In the genomic region with DNA sequence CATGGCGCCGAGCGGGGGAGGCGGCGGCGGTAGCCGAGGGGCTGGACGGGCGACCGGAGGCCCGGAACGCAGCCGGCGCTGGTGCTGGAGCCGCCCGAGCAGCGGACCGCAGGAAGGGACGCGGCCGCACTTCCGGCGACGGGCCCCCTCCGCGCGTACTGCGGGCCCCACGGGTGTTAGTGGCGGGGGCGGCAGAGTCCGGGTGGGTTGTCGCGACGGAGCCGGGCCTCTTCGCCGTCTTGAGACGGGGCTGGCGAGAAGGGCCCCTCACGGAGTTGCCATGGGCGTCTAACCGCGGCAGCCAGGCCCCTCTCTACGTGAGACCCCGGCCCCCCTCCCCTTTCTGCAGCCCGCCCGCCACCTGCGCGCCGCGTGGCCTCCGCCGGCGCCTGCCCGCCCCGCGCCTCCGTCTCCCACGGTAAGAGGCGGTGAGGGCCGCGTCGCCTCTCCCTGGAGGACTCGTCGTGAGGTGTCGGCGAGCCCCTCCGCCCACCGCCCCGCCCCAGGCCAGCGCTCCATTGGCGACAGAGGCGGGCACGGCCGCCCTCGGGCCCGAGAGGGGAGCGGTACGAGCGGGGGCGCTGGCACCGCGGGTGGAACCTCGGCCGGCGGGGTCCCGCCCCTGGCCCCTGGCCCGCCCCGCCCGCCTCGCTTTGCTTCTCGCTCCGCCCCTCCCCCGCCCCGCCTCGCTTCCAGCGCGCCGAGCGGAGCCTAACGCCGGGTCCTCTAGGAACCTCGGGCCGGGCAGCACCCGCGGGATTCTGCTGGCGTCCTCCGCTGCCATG, we compare ENCODE assay signal across 1 cellular context.
TF ChIP-seq lines count a peak whose summit lies in the region.

A gene with protein sequence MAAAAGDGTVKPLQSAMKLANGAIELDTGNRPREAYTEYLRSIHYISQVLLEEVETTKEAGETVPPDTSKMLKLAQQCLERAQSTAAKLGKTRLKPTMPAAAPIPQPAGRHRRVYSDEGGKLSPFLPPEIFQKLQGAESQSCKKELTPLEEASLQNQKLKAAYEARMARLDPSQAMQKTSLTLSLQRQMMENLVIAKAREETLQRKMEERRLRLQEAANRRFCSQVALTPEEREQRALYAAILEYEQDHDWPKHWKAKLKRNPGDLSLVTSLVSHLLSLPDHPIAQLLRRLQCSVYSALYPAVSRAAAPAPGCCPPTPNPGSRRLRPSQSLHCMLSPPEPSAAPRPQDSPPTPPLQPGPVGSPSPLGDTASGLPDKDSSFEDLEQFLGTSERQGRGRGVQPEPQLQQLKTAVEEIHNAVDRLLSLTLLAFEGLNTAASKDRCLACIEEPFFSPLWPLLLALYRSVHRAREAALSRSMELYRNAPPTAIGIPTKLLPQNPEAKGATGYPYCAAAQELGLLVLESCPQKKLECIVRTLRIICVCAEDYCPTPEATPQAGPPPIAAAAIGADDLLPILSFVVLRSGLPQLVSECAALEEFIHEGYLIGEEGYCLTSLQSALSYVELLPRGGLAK (minus strand): TSS at position 40 of the 785 bp plus-strand sequence. CDS start 37 bp downstream, at position 3.
A gene with protein sequence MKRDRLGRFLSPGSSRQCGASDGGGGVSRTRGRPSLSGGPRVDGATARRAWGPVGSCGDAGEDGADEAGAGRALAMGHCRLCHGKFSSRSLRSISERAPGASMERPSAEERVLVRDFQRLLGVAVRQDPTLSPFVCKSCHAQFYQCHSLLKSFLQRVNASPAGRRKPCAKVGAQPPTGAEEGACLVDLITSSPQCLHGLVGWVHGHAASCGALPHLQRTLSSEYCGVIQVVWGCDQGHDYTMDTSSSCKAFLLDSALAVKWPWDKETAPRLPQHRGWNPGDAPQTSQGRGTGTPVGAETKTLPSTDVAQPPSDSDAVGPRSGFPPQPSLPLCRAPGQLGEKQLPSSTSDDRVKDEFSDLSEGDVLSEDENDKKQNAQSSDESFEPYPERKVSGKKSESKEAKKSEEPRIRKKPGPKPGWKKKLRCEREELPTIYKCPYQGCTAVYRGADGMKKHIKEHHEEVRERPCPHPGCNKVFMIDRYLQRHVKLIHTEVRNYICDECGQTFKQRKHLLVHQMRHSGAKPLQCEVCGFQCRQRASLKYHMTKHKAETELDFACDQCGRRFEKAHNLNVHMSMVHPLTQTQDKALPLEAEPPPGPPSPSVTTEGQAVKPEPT (plus strand): TSS at position 679 of the 785 bp plus-strand sequence. CDS start 104 bp downstream, at position 783.

TF ChIP-seq in HEK293, 187 proteins besides CTCF, POLR2A, EP300 and RAD21 (continued from another document and continues in another):
- TF ChIP-seq, protein P1, sequence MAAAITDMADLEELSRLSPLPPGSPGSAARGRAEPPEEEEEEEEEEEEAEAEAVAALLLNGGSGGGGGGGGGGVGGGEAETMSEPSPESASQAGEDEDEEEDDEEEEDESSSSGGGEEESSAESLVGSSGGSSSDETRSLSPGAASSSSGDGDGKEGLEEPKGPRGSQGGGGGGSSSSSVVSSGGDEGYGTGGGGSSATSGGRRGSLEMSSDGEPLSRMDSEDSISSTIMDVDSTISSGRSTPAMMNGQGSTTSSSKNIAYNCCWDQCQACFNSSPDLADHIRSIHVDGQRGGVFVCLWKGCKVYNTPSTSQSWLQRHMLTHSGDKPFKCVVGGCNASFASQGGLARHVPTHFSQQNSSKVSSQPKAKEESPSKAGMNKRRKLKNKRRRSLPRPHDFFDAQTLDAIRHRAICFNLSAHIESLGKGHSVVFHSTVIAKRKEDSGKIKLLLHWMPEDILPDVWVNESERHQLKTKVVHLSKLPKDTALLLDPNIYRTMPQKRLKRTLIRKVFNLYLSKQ (tag by site-specific recombination; IDR thresholded peaks at IDR 0.05; ENCODE audit: borderline replicate concordance), result no peak
- TF ChIP-seq BCL11B (tag by site-specific recombination; IDR thresholded peaks at IDR 0.05; ENCODE audit: low read depth) (no peak), ZBTB17 (tag by site-specific recombination; IDR thresholded peaks at IDR 0.05) (no peak), ZNF221 (tag by site-specific recombination; IDR thresholded peaks at IDR 0.05; ENCODE audit: borderline replicate concordance) (no peak), ZNF223 (tag by site-specific recombination; IDR thresholded peaks at IDR 0.05) (no peak), RBAK (tag by site-specific recombination; IDR thresholded peaks at IDR 0.05) (no peak), ZNF510 (tag by site-specific recombination; IDR thresholded peaks at IDR 0.05; ENCODE audit: insufficient replicate concordance) (no peak), ZNF610 (tag by site-specific recombination; IDR thresholded peaks at IDR 0.05; ENCODE audit: borderline replicate concordance) (no peak), ZNF747 (tag by site-specific recombination; IDR thresholded peaks at IDR 0.05) (no peak), YY2 (tag by site-specific recombination; IDR thresholded peaks at IDR 0.05) (0 out of 2 replicates have a peak, but pooled peaks have one; percentile 40), ZNF585B (tag by site-specific recombination; IDR thresholded peaks at IDR 0.05) (no peak), ZNF19 (tag by site-specific recombination; IDR thresholded peaks at IDR 0.05; ENCODE audit: low read depth) (no peak), KLF16 (tag by site-specific recombination; IDR thresholded peaks at IDR 0.05) (peak; percentile 88), SP7 (tag by site-specific recombination; IDR thresholded peaks at IDR 0.05) (peak; percentile 43), ZSCAN16 (tag by site-specific recombination; IDR thresholded peaks at IDR 0.05) (no peak), FEZF1 (tag by site-specific recombination; IDR thresholded peaks at IDR 0.05) (no peak), ZNF664 (tag by site-specific recombination; IDR thresholded peaks at IDR 0.05) (no peak), ZNF560 (tag by site-specific recombination; IDR thresholded peaks at IDR 0.05; ENCODE audit: borderline replicate concordance) (no peak), KLF10 (tag by site-specific recombination; IDR thresholded peaks at IDR 0.05) (peak; percentile 95), TCF7L2 (IDR thresholded peaks at IDR 0.05; ENCODE audit: borderline replicate concordance, low read depth, low read length) (no peak), IKZF3 (tag by site-specific recombination; IDR thresholded peaks at IDR 0.05) (no peak), ZNF654 (tag by site-specific recombination; IDR thresholded peaks at IDR 0.05; ENCODE audit: low read depth) (no peak), ZNF521 (tag by site-specific recombination; IDR thresholded peaks at IDR 0.05) (no peak), ZNF530 (tag by site-specific recombination; IDR thresholded peaks at IDR 0.05; ENCODE audit: low read depth) (no peak), SCRT2 (tag by site-specific recombination; IDR thresholded peaks at IDR 0.05) (no peak), ZNF211 (tag by site-specific recombination; IDR thresholded peaks at IDR 0.05; ENCODE audit: low read depth) (no peak), ZNF274 (IDR thresholded peaks at IDR 0.05; ENCODE audit: low read length) (no peak), ZNF274 (tag by site-specific recombination; IDR thresholded peaks at IDR 0.05; ENCODE audit: borderline replicate concordance) (no peak), SP2 (tag by site-specific recombination; IDR thresholded peaks at IDR 0.05) (peak; percentile 25), ZNF785 (tag by site-specific recombination; IDR thresholded peaks at IDR 0.05) (peak; percentile 99), SALL2 (tag by site-specific recombination; IDR thresholded peaks at IDR 0.05; ENCODE audit: borderline replicate concordance) (no peak), ZNF354C (tag by site-specific recombination; IDR thresholded peaks at IDR 0.05; ENCODE audit: borderline replicate concordance, low read depth) (no peak), ZNF792 (tag by site-specific recombination; IDR thresholded peaks at IDR 0.05) (no peak), ZBTB48 (tag by site-specific recombination; IDR thresholded peaks at IDR 0.05) (0 out of 2 replicates have a peak, but pooled peaks have one; percentile 25), ZNF529 (tag by site-specific recombination; IDR thresholded peaks at IDR 0.05; ENCODE audit: insufficient replicate concordance) (no peak), HOXD13 (CRISPR knock-in tag; IDR thresholded peaks at IDR 0.05; ENCODE audit: borderline replicate concordance) (no peak), ZFP3 (tag by site-specific recombination; IDR thresholded peaks at IDR 0.05; ENCODE audit: low read depth) (no peak), ZNF341 (tag by site-specific recombination; IDR thresholded peaks at IDR 0.05; ENCODE audit: low read depth) (no peak), ZNF677 (tag by site-specific recombination; IDR thresholded peaks at IDR 0.05) (0 out of 2 replicates have a peak, but pooled peaks have one; percentile 42), EGR2 (tag by site-specific recombination; IDR thresholded peaks at IDR 0.05; ENCODE audit: low read depth) (peak; percentile 67), ZNF366 (tag by site-specific recombination; conservative IDR thresholded peaks at IDR 0.05) (no peak), ZBTB20 (tag by site-specific recombination; IDR thresholded peaks at IDR 0.05) (no peak), ZNF626 (tag by site-specific recombination; IDR thresholded peaks at IDR 0.05) (peak; percentile 93; the same call in 1 of the 2 replicates), ZNF544 (tag by site-specific recombination; IDR thresholded peaks at IDR 0.05) (no peak), ZNF24 (tag by site-specific recombination; IDR thresholded peaks at IDR 0.05) (peak; percentile 50; the same call in 1 of the 2 replicates)
- TF ChIP-seq, protein P2, sequence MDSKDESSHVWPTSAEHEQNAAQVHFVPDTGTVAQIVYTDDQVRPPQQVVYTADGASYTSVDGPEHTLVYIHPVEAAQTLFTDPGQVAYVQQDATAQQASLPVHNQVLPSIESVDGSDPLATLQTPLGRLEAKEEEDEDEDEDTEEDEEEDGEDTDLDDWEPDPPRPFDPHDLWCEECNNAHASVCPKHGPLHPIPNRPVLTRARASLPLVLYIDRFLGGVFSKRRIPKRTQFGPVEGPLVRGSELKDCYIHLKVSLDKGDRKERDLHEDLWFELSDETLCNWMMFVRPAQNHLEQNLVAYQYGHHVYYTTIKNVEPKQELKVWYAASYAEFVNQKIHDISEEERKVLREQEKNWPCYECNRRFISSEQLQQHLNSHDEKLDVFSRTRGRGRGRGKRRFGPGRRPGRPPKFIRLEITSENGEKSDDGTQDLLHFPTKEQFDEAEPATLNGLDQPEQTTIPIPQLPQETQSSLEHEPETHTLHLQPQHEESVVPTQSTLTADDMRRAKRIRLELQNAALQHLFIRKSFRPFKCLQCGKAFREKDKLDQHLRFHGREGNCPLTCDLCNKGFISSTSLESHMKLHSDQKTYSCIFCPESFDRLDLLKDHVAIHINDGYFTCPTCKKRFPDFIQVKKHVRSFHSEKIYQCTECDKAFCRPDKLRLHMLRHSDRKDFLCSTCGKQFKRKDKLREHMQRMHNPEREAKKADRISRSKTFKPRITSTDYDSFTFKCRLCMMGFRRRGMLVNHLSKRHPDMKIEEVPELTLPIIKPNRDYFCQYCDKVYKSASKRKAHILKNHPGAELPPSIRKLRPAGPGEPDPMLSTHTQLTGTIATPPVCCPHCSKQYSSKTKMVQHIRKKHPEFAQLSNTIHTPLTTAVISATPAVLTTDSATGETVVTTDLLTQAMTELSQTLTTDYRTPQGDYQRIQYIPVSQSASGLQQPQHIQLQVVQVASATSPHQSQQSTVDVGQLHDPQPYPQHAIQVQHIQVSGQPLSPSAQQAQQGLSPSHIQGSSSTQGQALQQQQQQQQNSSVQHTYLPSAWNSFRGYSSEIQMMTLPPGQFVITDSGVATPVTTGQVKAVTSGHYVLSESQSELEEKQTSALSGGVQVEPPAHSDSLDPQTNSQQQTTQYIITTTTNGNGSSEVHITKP (tag by site-specific recombination; IDR thresholded peaks at IDR 0.05), result 0 out of 2 replicates have a peak, but pooled peaks have one; percentile 12
- TF ChIP-seq, protein P3, sequence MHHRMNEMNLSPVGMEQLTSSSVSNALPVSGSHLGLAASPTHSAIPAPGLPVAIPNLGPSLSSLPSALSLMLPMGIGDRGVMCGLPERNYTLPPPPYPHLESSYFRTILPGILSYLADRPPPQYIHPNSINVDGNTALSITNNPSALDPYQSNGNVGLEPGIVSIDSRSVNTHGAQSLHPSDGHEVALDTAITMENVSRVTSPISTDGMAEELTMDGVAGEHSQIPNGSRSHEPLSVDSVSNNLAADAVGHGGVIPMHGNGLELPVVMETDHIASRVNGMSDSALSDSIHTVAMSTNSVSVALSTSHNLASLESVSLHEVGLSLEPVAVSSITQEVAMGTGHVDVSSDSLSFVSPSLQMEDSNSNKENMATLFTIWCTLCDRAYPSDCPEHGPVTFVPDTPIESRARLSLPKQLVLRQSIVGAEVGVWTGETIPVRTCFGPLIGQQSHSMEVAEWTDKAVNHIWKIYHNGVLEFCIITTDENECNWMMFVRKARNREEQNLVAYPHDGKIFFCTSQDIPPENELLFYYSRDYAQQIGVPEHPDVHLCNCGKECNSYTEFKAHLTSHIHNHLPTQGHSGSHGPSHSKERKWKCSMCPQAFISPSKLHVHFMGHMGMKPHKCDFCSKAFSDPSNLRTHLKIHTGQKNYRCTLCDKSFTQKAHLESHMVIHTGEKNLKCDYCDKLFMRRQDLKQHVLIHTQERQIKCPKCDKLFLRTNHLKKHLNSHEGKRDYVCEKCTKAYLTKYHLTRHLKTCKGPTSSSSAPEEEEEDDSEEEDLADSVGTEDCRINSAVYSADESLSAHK (tag by site-specific recombination; IDR thresholded peaks at IDR 0.05), result no peak
- TF ChIP-seq, protein P4, sequence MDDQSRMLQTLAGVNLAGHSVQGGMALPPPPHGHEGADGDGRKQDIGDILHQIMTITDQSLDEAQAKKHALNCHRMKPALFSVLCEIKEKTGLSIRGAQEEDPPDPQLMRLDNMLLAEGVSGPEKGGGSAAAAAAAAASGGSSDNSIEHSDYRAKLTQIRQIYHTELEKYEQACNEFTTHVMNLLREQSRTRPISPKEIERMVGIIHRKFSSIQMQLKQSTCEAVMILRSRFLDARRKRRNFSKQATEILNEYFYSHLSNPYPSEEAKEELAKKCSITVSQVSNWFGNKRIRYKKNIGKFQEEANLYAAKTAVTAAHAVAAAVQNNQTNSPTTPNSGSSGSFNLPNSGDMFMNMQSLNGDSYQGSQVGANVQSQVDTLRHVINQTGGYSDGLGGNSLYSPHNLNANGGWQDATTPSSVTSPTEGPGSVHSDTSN (CRISPR knock-in tag; IDR thresholded peaks at IDR 0.05), result 0 out of 2 replicates have a peak, but pooled peaks have one; percentile 26
- TF ChIP-seq, protein P5, sequence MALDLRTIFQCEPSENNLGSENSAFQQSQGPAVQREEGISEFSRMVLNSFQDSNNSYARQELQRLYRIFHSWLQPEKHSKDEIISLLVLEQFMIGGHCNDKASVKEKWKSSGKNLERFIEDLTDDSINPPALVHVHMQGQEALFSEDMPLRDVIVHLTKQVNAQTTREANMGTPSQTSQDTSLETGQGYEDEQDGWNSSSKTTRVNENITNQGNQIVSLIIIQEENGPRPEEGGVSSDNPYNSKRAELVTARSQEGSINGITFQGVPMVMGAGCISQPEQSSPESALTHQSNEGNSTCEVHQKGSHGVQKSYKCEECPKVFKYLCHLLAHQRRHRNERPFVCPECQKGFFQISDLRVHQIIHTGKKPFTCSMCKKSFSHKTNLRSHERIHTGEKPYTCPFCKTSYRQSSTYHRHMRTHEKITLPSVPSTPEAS (tag by site-specific recombination; IDR thresholded peaks at IDR 0.05), result no peak
